ENCODE assay signal across 10 cellular contexts in the genomic region with DNA sequence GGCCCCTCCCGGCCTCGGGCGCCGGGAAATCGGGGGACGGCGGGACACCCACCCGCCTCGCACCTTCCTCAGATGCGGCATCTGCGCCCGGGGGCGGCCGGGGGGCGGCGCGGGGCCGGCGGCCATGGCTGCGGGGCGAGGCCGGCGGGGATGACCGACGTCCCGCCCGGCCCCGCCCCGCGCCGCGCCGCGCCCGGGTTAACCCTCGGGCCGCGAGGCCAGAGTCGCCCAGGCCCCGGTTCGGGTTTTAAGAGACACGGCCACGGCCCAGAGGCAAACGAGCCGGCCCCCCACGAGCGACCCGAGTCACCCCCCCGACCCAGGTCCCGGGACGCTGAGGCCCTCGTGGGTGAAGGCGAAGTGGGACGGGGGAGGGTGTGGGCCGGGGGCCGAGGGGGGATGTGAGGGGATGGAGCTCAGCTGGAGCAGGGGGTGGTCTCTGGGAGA. TPM values are rescaled to one million over a fixed set of nuclear protein-coding genes. Genes with fewer than 3 reads are reported as not detected.
DNase-seq lines count a peak whose midpoint lies in the region; TF ChIP-seq lines count a peak whose summit lies in the region.
"Had no signal": no experiment of that assay in that cellular context is flagged by ENCODE, and none has a peak within 500 bp of the region (broad histone marks: within the 10 kb centered on the region; RNA-seq: fewer than 3 reads in every experiment).

A gene (minus strand): TSS at position 159 of the 447 bp plus-strand sequence. CDS start 33 bp downstream, at position 126.

- in situ Hi-C loops in brain microvascular endothelial cell (cut with HindIII; ENCODE audit: low pct_ligation_motif_present, low sequenced_read_pairs): no loop called here

- 5 to 15% (median 9%) methylated on average over 13 to 56 of the region's 56 CpGs for WGBS in spleen, 5 donors

- H3K27me3 ChIP-seq in brain microvascular endothelial cell (replicated peaks) (peaks cover 10% of the 10 kb centered on the region), spleen (replicated peaks in 1 of 7) (peaks cover 2 to 97% (median 36%) of the 10 kb centered on the region in 7 donors)
- H3K27me3 ChIP-seq: testis had no signal

- TF ChIP-seq CTCF in HFFc6 (IDR thresholded peaks at IDR 0.05): no peak
- TF ChIP-seq CTCF in brain microvascular endothelial cell (IDR thresholded peaks at IDR 0.05; ENCODE audit: low read depth, low read length, missing control alignments): no peak
- TF ChIP-seq CTCF in spleen (IDR thresholded peaks at IDR 0.05 in 8 of 11, conservative IDR thresholded peaks at IDR 0.05 in 3 of 11): no peak

- H3K4me1 Mint-ChIP-seq in HFFc6 (ENCODE audit: low read depth): no peaks in the 10 kb centered on the region

- peaks cover 5% of the 10 kb centered on the region for H3K27me3 Mint-ChIP-seq in HFFc6 (ENCODE audit: insufficient read depth)

- H3K4me3 Mint-ChIP-seq in HFFc6: peak within 1 kb of the TSS; percentile 63

- H3K4me3 ChIP-seq in brain microvascular endothelial cell (ENCODE audit: low read depth, low read length) (peak within 1 kb of the TSS; percentile 37), iPS-18c (ENCODE audit: insufficient read depth, low read depth, low read length) (peak within 1 kb of the TSS; percentile 61), spleen (peak within 1 kb of the TSS; percentile 3 to 64 (median 34))

- intact Hi-C loops in spleen (cut with DNase I; ENCODE audit: low total_unique reads): no loop called here

- DNase-seq in HFFc6 (no peak), brain microvascular endothelial cell (no peak), spleen (no peak), NCI-H226 (no peak), NCI-H1048 (lab: John Stamatoyannopoulos, UW) (no peak), NCI-H345 (lab: John Stamatoyannopoulos, UW) (no peak), NCI-H187 (lab: John Stamatoyannopoulos, UW) (no peak)
- DNase-seq: testis had no signal

- H3K27ac ChIP-seq in brain microvascular endothelial cell (no peak within 1 kb of the TSS), spleen (no peak within 1 kb of the TSS)
- H3K27ac ChIP-seq: KMS-11, testis had no signal

- no peak for TF ChIP-seq POLR2A in spleen (IDR thresholded peaks at IDR 0.05)

- H3K9me3 Mint-ChIP-seq in HFFc6: no peaks in the 10 kb centered on the region

- H3K36me3 ChIP-seq in brain microvascular endothelial cell (replicated peaks) (no peaks in the 10 kb centered on the region), spleen (no peaks in the 10 kb centered on the region)

- H3K9me3 ChIP-seq in iPS-18c (ENCODE audit: control insufficient read depth, insufficient read depth, low read length) (no peaks in the 10 kb centered on the region), spleen (no peaks in the 10 kb centered on the region)
- H3K9me3 ChIP-seq: testis had no signal

- peak within 1 kb of the TSS; percentile 9; the same call in 1 of the 2 replicates for H3K27ac Mint-ChIP-seq in HFFc6

- H3K36me3 Mint-ChIP-seq in HFFc6 (ENCODE audit: low read depth): no peaks in the 10 kb centered on the region

- peaks cover 0 to 32% (median 18%) of the 10 kb centered on the region in 6 donors for H3K4me1 ChIP-seq in spleen
- H3K4me1 ChIP-seq: testis had no signal

RNA-seq across cellular contexts. Expression of the gene that starts here (rescaled TPM):
- 1 to 10 TPM; 1.5 to 3.5 (median 2.3) TPM for total RNA-seq in HFFc6 (2021; fragmentation: NEBNext Ultra II Directional; extraction: Animal tissue kit (Norgen Biotek cat#: 25700))
- total RNA-seq in spleen: 1 to 10 TPM; 1.0 to 5.4 (median 2.6) TPM
- polyA plus RNA-seq in spleen: 1 to 10 TPM in 2 of 3 donors, under 1 TPM in 1; 0.79 to 5.2 (median 1.9) TPM
